26 cellular contexts compared by ENCODE assay signal in genomic region chr7:142328551-142328950, GRCh38.
DNase-seq lines count a peak whose midpoint lies in the region; ATAC-seq and TF ChIP-seq lines count a peak whose summit lies in the region.
"Had no signal": no experiment of that assay in that cellular context is flagged by ENCODE, and none has a peak within 500 bp of the region (broad histone marks: within the 10 kb centered on the region; RNA-seq: fewer than 3 reads in every experiment).

No MANE protein-coding gene starts in this region.

- peak; percentile 84 for DNase-seq in NCI-H2171 treated with DMSO at 0.1 percent for 48 hours (lab: John Stamatoyannopoulos, UW)
- DNase-seq in NCI-H2171 (lab: John Stamatoyannopoulos, UW): no peak
- DNase-seq in activated naive CD4-positive, alpha-beta T cell treated with anti-CD3 and anti-CD28 coated beads, Interleukin-2, amount 10 ng/mL, durations not matched to agents 7 days and 5 days: no peak
- DNase-seq in activated naive CD4-positive, alpha-beta T cell treated with anti-CD3 and anti-CD28 coated beads, Interleukin-2, amount 50 U/mL, for 72 hours (ENCODE audit: low spot score in 2 of 2): no peak
- DNase-seq in midbrain (lab: John Stamatoyannopoulos, UW): peak; percentile 9
- DNase-seq in osteoblast (ENCODE audit: insufficient read length, low spot score, missing footprints): no peak
- DNase-seq: activated CD8-positive, alpha-beta memory T cell treated with anti-CD3 and anti-CD28 coated beads, Interleukin-2, amount 50 U/mL, for 48 hours; activated effector memory CD4-positive, alpha-beta T cell treated with Interleukin-2 at 50 U/mL for 16 hours; CD4-positive, alpha-beta memory T cell; H7; hypothalamus; immature natural killer cell; IMR-90; left colon; mammary epithelial cell; NCI-H1048; NCI-H1694 treated with DMSO at 0.1 percent for 48 hours; SIG-M5; stimulated activated CD4-positive, alpha-beta T cell treated with anti-CD3 and anti-CD28 coated beads, Interleukin-12 subunit alpha, Interleukin-12 subunit beta, amount 100 ng/mL, for 4 hours; stimulated activated CD4-positive, alpha-beta T cell treated with anti-CD3 and anti-CD28 coated beads, Interleukin-4, amount 100 ng/mL, for 1 hour had no signal

- no peaks in the 10 kb centered on the region for H3K9me3 ChIP-seq in osteoblast (ENCODE audit: low read depth, low read length)
- H3K9me3 ChIP-seq: suprapubic skin had no signal

- no peak for ATAC-seq in activated naive CD4-positive, alpha-beta T cell treated with anti-CD3 and anti-CD28 coated beads, Interleukin-2, amount 50 U/mL, for 72 hours
- no peak for ATAC-seq in GM18867 (IDR thresholded peaks at IDR 0.05; ENCODE audit: unreplicated experiment)
- no peak for ATAC-seq in GM21515 (IDR thresholded peaks at IDR 0.05; ENCODE audit: unreplicated experiment)
- ATAC-seq: sciatic nerve had no signal

- H4K20me1 ChIP-seq in osteoblast (ENCODE audit: insufficient read depth, low read length): no peaks in the 10 kb centered on the region

- H3K79me2 ChIP-seq in osteoblast (ENCODE audit: insufficient read depth, low read length): no peaks in the 10 kb centered on the region

- no peaks in the 10 kb centered on the region for H3K4me1 ChIP-seq in osteoblast (ENCODE audit: insufficient read depth, low read length)
- H3K4me1 ChIP-seq: suprapubic skin had no signal

- peaks cover 19% of the 10 kb centered on the region for H3K4me1 Mint-ChIP-seq in activated naive CD4-positive, alpha-beta T cell treated with anti-CD3 and anti-CD28 coated beads, Interleukin-2, amount 10 ng/mL, durations not matched to agents 7 days and 5 days
- H3K4me1 Mint-ChIP-seq: immature natural killer cell had no signal

- H3K27ac ChIP-seq in osteoblast (ENCODE audit: low read depth, low read length): no peak overlapping the region
- H3K27ac ChIP-seq: 22Rv1, suprapubic skin had no signal

- no peak overlapping the region for H2AFZ ChIP-seq in osteoblast (ENCODE audit: low read length)

- H3K9me3 Mint-ChIP-seq in activated naive CD4-positive, alpha-beta T cell treated with anti-CD3 and anti-CD28 coated beads, Interleukin-2, amount 10 ng/mL, durations not matched to agents 7 days and 5 days: no peaks in the 10 kb centered on the region
- no peaks in the 10 kb centered on the region for H3K9me3 Mint-ChIP-seq in activated naive CD4-positive, alpha-beta T cell treated with anti-CD3 and anti-CD28 coated beads, Interleukin-2, amount 50 U/mL, for 72 hours
- H3K9me3 Mint-ChIP-seq: CD4-positive, alpha-beta memory T cell; immature natural killer cell had no signal

- H3K4me2 ChIP-seq in osteoblast (ENCODE audit: insufficient read depth, low read length): no peak overlapping the region

- no peak overlapping the region for H3K4me3 Mint-ChIP-seq in activated naive CD4-positive, alpha-beta T cell treated with anti-CD3 and anti-CD28 coated beads, Interleukin-2, amount 10 ng/mL, durations not matched to agents 7 days and 5 days
- H3K4me3 Mint-ChIP-seq: immature natural killer cell had no signal

- no peaks in the 10 kb centered on the region for H3K36me3 ChIP-seq in osteoblast (ENCODE audit: insufficient read depth, low read length)
- H3K36me3 ChIP-seq: suprapubic skin had no signal

- CTCF ChIA-PET in activated naive CD4-positive, alpha-beta T cell treated with anti-CD3 and anti-CD28 coated beads, Interleukin-2, amount 10 ng/mL, durations not matched to agents 7 days and 5 days (lab: Charles Lee): no interaction called here

- peak overlapping the region; percentile 42 for H3K27ac Mint-ChIP-seq in activated naive CD4-positive, alpha-beta T cell treated with anti-CD3 and anti-CD28 coated beads, Interleukin-2, amount 10 ng/mL, durations not matched to agents 7 days and 5 days
- peak overlapping the region in 1 of 2 donors; percentile 14 for H3K27ac Mint-ChIP-seq in activated naive CD4-positive, alpha-beta T cell treated with anti-CD3 and anti-CD28 coated beads, Interleukin-2, amount 50 U/mL, for 72 hours
- H3K27ac Mint-ChIP-seq: immature natural killer cell had no signal

- H3K27me3 Mint-ChIP-seq in activated naive CD4-positive, alpha-beta T cell treated with anti-CD3 and anti-CD28 coated beads, Interleukin-2, amount 10 ng/mL, durations not matched to agents 7 days and 5 days: peaks cover 30% of the 10 kb centered on the region
- H3K27me3 Mint-ChIP-seq: progenitor cell of endocrine pancreas had no signal

- H3K27me3 ChIP-seq in osteoblast (ENCODE audit: insufficient read depth, low read length): peaks cover 3% of the 10 kb centered on the region

- TF ChIP-seq CTCF in osteoblast (IDR thresholded peaks at IDR 0.05; ENCODE audit: extremely low read depth, low read depth, low read length): no peak

- H3K36me3 Mint-ChIP-seq in activated naive CD4-positive, alpha-beta T cell treated with anti-CD3 and anti-CD28 coated beads, Interleukin-2, amount 10 ng/mL, durations not matched to agents 7 days and 5 days: no peaks in the 10 kb centered on the region
- no peaks in the 10 kb centered on the region for H3K36me3 Mint-ChIP-seq in activated naive CD4-positive, alpha-beta T cell treated with anti-CD3 and anti-CD28 coated beads, Interleukin-2, amount 50 U/mL, for 72 hours
- H3K36me3 Mint-ChIP-seq: CD4-positive, alpha-beta memory T cell; immature natural killer cell had no signal

- no peak overlapping the region for H3K4me3 ChIP-seq in osteoblast (ENCODE audit: insufficient read depth, low read length)
- H3K4me3 ChIP-seq: suprapubic skin had no signal

Comparison
In these comparisons a context has a peak if more than half of its experiments do, and no peak if none do; other contexts are left out.
1. DNase-seq: peak in NCI-H2171 treated with DMSO at 0.1 percent for 48 hours (single experiment) and midbrain (single experiment); none in NCI-H2171 (single experiment), activated naive CD4-positive, alpha-beta T cell treated with anti-CD3 and anti-CD28 coated beads, Interleukin-2, amount 10 ng/mL, durations not matched to agents 7 days and 5 days (single experiment), activated naive CD4-positive, alpha-beta T cell treated with anti-CD3 and anti-CD28 coated beads, Interleukin-2, amount 50 U/mL, for 72 hours (0 of 2) and osteoblast (single experiment).